In the genomic region with DNA sequence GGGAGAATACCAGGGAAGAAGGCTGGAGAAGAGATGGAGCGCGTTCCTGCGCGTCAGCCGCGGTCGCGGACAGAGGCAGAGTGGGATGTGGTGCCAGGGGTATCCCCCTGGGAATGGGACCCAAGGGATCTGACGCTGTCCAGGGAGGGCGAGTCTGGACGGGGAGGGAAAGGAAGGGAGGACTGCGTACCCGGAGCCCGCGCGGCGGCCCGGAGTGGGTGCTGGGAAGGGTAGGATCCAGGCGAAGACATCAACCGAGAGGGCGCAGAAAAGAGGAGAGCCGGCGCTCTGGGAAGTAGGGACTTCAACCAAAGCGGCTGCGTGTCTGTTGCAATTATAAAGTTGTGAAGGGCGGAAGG, we compare ENCODE assay signal across 1 cellular context.
TF ChIP-seq lines count a peak whose summit lies in the region.

No MANE protein-coding gene starts in this region.

TF ChIP-seq in HEK293, 187 proteins besides CTCF, POLR2A, EP300 and RAD21 (continued from another document):
- TF ChIP-seq, protein P1, sequence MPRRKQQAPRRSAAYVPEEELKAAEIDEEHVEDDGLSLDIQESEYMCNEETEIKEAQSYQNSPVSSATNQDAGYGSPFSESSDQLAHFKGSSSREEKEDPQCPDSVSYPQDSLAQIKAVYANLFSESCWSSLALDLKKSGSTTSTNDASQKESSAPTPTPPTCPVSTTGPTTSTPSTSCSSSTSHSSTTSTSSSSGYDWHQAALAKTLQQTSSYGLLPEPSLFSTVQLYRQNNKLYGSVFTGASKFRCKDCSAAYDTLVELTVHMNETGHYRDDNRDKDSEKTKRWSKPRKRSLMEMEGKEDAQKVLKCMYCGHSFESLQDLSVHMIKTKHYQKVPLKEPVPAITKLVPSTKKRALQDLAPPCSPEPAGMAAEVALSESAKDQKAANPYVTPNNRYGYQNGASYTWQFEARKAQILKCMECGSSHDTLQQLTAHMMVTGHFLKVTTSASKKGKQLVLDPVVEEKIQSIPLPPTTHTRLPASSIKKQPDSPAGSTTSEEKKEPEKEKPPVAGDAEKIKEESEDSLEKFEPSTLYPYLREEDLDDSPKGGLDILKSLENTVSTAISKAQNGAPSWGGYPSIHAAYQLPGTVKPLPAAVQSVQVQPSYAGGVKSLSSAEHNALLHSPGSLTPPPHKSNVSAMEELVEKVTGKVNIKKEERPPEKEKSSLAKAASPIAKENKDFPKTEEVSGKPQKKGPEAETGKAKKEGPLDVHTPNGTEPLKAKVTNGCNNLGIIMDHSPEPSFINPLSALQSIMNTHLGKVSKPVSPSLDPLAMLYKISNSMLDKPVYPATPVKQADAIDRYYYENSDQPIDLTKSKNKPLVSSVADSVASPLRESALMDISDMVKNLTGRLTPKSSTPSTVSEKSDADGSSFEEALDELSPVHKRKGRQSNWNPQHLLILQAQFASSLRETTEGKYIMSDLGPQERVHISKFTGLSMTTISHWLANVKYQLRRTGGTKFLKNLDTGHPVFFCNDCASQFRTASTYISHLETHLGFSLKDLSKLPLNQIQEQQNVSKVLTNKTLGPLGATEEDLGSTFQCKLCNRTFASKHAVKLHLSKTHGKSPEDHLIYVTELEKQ (tag by site-specific recombination; IDR thresholded peaks at IDR 0.05; ENCODE audit: borderline replicate concordance), result no peak
- no peak for TF ChIP-seq ZNF248 (tag by site-specific recombination; IDR thresholded peaks at IDR 0.05)
- TF ChIP-seq ZBTB8A (tag by site-specific recombination; IDR thresholded peaks at IDR 0.05), result no peak
- TF ChIP-seq ZNF629 (tag by site-specific recombination; IDR thresholded peaks at IDR 0.05), result no peak
- TF ChIP-seq, protein P2, sequence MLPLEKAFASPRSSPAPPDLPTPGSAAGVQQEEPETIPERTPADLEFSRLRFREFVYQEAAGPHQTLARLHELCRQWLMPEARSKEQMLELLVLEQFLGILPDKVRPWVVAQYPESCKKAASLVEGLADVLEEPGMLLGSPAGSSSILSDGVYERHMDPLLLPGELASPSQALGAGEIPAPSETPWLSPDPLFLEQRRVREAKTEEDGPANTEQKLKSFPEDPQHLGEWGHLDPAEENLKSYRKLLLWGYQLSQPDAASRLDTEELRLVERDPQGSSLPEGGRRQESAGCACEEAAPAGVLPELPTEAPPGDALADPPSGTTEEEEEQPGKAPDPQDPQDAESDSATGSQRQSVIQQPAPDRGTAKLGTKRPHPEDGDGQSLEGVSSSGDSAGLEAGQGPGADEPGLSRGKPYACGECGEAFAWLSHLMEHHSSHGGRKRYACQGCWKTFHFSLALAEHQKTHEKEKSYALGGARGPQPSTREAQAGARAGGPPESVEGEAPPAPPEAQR (tag by site-specific recombination; IDR thresholded peaks at IDR 0.05), result no peak
- no peak for TF ChIP-seq SP3 (tag by site-specific recombination; IDR thresholded peaks at IDR 0.05)
- no peak for TF ChIP-seq ZNF19 (tag by site-specific recombination; IDR thresholded peaks at IDR 0.05; ENCODE audit: low read depth)
- TF ChIP-seq SCRT2 (tag by site-specific recombination; IDR thresholded peaks at IDR 0.05), result no peak
- no peak for TF ChIP-seq ZNF114 (tag by site-specific recombination; IDR thresholded peaks at IDR 0.05)
- no peak for TF ChIP-seq ZNF521 (tag by site-specific recombination; IDR thresholded peaks at IDR 0.05)
